In genomic region chr6:106128981-106129761, GRCh38 we compare ENCODE assay signal across 1 cellular context.
TF ChIP-seq lines count a peak whose summit lies in the region.

No MANE protein-coding gene starts in this region.

TF ChIP-seq in K562, 482 proteins besides CTCF, POLR2A, EP300 and RAD21 (continued from another document):
- TF ChIP-seq ZNF609 (CRISPR knock-in tag; IDR thresholded peaks at IDR 0.05; ENCODE audit: borderline replicate concordance), result no peak
